Comparison of ENCODE assay signal across 1 cellular context in the genomic region with DNA sequence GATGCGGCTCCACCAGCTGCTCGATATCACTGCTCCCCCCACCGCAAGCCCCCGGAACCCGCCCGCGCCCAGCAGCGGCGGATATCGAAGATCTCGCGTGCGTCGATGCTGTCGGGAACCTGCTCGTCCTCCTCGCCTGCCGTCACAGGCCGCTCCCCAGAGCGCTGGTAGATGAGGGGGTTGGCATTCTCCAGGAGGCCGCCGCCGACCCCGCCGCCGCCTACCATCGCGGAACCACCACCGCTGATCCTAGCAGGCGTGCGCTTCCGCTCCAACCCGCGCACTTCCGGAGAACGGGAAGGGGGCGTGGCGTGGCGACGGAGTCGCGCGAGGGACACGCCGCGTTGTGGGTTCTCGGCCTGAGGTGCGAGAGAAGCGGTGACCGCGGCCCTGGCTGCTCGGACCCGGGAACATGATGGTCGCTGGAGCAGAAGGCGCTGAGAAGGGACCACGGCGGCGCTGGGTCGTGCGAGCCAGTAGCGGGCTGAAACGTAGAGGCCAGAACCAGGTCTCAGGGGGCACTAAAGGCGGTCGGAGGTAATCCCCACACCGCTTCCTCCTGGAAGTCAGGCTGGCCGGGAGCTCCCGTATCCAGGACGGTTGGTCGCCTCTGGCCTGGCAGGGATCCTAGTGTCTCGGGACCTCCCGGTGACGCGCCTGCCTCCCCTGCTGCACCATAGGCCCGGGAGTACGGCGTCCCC.
A peak's percentile ranks its signal among the peaks of the same experiment; 100 is the strongest.
TF ChIP-seq lines count a peak whose summit lies in the region.

Gene CIAO2B, minus strand, starts transcription at position 265 of the 701 bp plus-strand sequence. Its CDS starts 38 bp downstream, at position 227.

TF ChIP-seq in HEK293, 187 proteins besides CTCF, POLR2A, EP300 and RAD21 (continued from another document and continues in another):
- TF ChIP-seq TSHZ1 (tag by site-specific recombination; IDR thresholded peaks at IDR 0.05; ENCODE audit: borderline replicate concordance) = no peak
- TF ChIP-seq ZBTB7A (tag by site-specific recombination; IDR thresholded peaks at IDR 0.05; ENCODE audit: low read depth) = 0 out of 2 replicates have a peak, but pooled peaks have one; percentile 46
- peak; percentile 78 for TF ChIP-seq ZBTB20 (tag by site-specific recombination; IDR thresholded peaks at IDR 0.05)
- TF ChIP-seq, protein P1, sequence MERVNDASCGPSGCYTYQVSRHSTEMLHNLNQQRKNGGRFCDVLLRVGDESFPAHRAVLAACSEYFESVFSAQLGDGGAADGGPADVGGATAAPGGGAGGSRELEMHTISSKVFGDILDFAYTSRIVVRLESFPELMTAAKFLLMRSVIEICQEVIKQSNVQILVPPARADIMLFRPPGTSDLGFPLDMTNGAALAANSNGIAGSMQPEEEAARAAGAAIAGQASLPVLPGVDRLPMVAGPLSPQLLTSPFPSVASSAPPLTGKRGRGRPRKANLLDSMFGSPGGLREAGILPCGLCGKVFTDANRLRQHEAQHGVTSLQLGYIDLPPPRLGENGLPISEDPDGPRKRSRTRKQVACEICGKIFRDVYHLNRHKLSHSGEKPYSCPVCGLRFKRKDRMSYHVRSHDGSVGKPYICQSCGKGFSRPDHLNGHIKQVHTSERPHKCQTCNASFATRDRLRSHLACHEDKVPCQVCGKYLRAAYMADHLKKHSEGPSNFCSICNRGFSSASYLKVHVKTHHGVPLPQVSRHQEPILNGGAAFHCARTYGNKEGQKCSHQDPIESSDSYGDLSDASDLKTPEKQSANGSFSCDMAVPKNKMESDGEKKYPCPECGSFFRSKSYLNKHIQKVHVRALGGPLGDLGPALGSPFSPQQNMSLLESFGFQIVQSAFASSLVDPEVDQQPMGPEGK (tag by site-specific recombination; IDR thresholded peaks at IDR 0.05) = peak; percentile 74
- peak; percentile 92 for TF ChIP-seq ZNF335 (tag by site-specific recombination; conservative IDR thresholded peaks at IDR 0.05)
- TF ChIP-seq SP2 (tag by site-specific recombination; IDR thresholded peaks at IDR 0.05) = peak; percentile 77
- TF ChIP-seq ZNF626 (tag by site-specific recombination; IDR thresholded peaks at IDR 0.05) = no peak
- TF ChIP-seq GLIS1 (tag by site-specific recombination; IDR thresholded peaks at IDR 0.05) = peak; percentile 84
- peak; percentile 53; the same call in 1 of the 2 replicates for TF ChIP-seq ZEB2 (tag by site-specific recombination; IDR thresholded peaks at IDR 0.05)
- TF ChIP-seq IKZF3 (tag by site-specific recombination; IDR thresholded peaks at IDR 0.05) = no peak
- peak; percentile 90 for TF ChIP-seq EGR2 (tag by site-specific recombination; IDR thresholded peaks at IDR 0.05; ENCODE audit: low read depth)
- peak; percentile 46; the same call in 1 of the 2 replicates for TF ChIP-seq ZNF600 (tag by site-specific recombination; IDR thresholded peaks at IDR 0.05)
- no peak for TF ChIP-seq ZNF19 (tag by site-specific recombination; IDR thresholded peaks at IDR 0.05; ENCODE audit: low read depth)
- TF ChIP-seq RBAK (tag by site-specific recombination; IDR thresholded peaks at IDR 0.05) = no peak
- no peak for TF ChIP-seq ZNF654 (tag by site-specific recombination; IDR thresholded peaks at IDR 0.05; ENCODE audit: low read depth)
- TF ChIP-seq, protein P2, sequence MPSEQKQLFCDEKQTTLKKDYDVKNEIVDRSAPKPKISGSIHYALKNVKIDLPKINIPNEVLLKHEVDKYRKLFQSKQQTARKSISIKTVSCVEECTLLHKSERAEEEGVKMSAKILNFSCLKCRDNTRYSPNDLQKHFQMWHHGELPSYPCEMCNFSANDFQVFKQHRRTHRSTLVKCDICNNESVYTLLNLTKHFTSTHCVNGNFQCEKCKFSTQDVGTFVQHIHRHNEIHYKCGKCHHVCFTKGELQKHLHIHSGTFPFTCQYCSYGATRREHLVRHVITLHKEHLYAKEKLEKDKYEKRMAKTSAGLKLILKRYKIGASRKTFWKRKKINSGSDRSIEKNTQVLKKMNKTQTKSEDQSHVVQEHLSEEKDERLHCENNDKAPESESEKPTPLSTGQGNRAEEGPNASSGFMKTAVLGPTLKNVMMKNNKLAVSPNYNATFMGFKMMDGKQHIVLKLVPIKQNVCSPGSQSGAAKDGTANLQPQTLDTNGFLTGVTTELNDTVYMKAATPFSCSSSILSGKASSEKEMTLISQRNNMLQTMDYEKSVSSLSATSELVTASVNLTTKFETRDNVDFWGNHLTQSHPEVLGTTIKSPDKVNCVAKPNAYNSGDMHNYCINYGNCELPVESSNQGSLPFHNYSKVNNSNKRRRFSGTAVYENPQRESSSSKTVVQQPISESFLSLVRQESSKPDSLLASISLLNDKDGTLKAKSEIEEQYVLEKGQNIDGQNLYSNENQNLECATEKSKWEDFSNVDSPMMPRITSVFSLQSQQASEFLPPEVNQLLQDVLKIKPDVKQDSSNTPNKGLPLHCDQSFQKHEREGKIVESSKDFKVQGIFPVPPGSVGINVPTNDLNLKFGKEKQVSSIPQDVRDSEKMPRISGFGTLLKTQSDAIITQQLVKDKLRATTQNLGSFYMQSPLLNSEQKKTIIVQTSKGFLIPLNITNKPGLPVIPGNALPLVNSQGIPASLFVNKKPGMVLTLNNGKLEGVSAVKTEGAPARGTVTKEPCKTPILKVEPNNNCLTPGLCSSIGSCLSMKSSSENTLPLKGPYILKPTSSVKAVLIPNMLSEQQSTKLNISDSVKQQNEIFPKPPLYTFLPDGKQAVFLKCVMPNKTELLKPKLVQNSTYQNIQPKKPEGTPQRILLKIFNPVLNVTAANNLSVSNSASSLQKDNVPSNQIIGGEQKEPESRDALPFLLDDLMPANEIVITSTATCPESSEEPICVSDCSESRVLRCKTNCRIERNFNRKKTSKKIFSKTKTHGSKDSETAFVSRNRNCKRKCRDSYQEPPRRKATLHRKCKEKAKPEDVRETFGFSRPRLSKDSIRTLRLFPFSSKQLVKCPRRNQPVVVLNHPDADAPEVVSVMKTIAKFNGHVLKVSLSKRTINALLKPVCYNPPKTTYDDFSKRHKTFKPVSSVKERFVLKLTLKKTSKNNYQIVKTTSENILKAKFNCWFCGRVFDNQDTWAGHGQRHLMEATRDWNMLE (tag by site-specific recombination; conservative IDR thresholded peaks at IDR 0.05; ENCODE audit: low read depth) = peak; percentile 32; the same call in 1 of the 2 replicates
- peak; percentile 73 for TF ChIP-seq SP7 (tag by site-specific recombination; IDR thresholded peaks at IDR 0.05)
- TF ChIP-seq ZXDB (tag by site-specific recombination; IDR thresholded peaks at IDR 0.05) = peak; percentile 86
- TF ChIP-seq KLF17 (tag by site-specific recombination; IDR thresholded peaks at IDR 0.05) = peak; percentile 21; the same call in 1 of the 2 replicates
- TF ChIP-seq ZNF514 (tag by site-specific recombination; IDR thresholded peaks at IDR 0.05) = no peak
- peak; percentile 97 for TF ChIP-seq ZIC2 (tag by site-specific recombination; IDR thresholded peaks at IDR 0.05)
- TF ChIP-seq ZNF133 (tag by site-specific recombination; IDR thresholded peaks at IDR 0.05) = no peak
- TF ChIP-seq, protein P3, sequence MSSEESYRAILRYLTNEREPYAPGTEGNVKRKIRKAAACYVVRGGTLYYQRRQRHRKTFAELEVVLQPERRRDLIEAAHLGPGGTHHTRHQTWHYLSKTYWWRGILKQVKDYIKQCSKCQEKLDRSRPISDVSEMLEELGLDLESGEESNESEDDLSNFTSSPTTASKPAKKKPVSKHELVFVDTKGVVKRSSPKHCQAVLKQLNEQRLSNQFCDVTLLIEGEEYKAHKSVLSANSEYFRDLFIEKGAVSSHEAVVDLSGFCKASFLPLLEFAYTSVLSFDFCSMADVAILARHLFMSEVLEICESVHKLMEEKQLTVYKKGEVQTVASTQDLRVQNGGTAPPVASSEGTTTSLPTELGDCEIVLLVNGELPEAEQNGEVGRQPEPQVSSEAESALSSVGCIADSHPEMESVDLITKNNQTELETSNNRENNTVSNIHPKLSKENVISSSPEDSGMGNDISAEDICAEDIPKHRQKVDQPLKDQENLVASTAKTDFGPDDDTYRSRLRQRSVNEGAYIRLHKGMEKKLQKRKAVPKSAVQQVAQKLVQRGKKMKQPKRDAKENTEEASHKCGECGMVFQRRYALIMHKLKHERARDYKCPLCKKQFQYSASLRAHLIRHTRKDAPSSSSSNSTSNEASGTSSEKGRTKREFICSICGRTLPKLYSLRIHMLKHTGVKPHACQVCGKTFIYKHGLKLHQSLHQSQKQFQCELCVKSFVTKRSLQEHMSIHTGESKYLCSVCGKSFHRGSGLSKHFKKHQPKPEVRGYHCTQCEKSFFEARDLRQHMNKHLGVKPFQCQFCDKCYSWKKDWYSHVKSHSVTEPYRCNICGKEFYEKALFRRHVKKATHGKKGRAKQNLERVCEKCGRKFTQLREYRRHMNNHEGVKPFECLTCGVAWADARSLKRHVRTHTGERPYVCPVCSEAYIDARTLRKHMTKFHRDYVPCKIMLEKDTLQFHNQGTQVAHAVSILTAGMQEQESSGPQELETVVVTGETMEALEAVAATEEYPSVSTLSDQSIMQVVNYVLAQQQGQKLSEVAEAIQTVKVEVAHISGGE (tag by site-specific recombination; conservative IDR thresholded peaks at IDR 0.05; ENCODE audit: low read depth) = peak; percentile 94
- peak; percentile 70; the same call in 1 of the 2 replicates for TF ChIP-seq ZNF501 (tag by site-specific recombination; IDR thresholded peaks at IDR 0.05)
- TF ChIP-seq ZNF398 (tag by site-specific recombination; IDR thresholded peaks at IDR 0.05) = peak; percentile 73
- TF ChIP-seq ZBTB8A (tag by site-specific recombination; IDR thresholded peaks at IDR 0.05) = 0 out of 2 replicates have a peak, but pooled peaks have one; percentile 30
- TF ChIP-seq, protein P4, sequence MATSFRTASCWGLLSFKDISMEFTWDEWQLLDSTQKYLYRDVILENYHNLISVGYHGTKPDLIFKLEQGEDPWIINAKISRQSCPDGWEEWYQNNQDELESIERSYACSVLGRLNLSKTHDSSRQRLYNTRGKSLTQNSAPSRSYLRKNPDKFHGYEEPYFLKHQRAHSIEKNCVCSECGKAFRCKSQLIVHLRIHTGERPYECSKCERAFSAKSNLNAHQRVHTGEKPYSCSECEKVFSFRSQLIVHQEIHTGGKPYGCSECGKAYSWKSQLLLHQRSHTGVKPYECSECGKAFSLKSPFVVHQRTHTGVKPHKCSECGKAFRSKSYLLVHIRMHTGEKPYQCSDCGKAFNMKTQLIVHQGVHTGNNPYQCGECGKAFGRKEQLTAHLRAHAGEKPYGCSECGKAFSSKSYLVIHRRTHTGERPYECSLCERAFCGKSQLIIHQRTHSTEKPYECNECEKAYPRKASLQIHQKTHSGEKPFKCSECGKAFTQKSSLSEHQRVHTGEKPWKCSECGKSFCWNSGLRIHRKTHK (tag by site-specific recombination; IDR thresholded peaks at IDR 0.05) = no peak
- 0 out of 2 replicates have a peak, but pooled peaks have one; percentile 35 for TF ChIP-seq INSM2 (tag by site-specific recombination; IDR thresholded peaks at IDR 0.05)
- no peak for TF ChIP-seq ZNF664 (tag by site-specific recombination; IDR thresholded peaks at IDR 0.05)
